Comparison of ENCODE assay signal across 1 cellular context in genomic region chr10:76282122-76283030, GRCh38.
TF ChIP-seq lines count a peak whose summit lies in the region.

No MANE protein-coding gene starts in this region.

TF ChIP-seq in SK-N-SH treated with all-trans-retinoic acid at 6 μM for 48 hours, 23 proteins besides CTCF, POLR2A, EP300 and RAD21 (continued from another document):
- TF ChIP-seq PATZ1 (CRISPR knock-in tag; IDR thresholded peaks at IDR 0.05; ENCODE audit: borderline replicate concordance), result peak; percentile 51; the same call in 1 of the 2 replicates
- TF ChIP-seq BACH2 (CRISPR knock-in tag; IDR thresholded peaks at IDR 0.05; ENCODE audit: borderline replicate concordance), result no peak
- TF ChIP-seq SNAI2 (CRISPR knock-in tag; IDR thresholded peaks at IDR 0.05), result 0 out of 2 replicates have a peak, but pooled peaks have one; percentile 11
- TF ChIP-seq ESRRG (CRISPR knock-in tag; IDR thresholded peaks at IDR 0.05), result no peak
- no peak for TF ChIP-seq OSR1 (CRISPR knock-in tag; IDR thresholded peaks at IDR 0.05)
- TF ChIP-seq ZC3H10 (CRISPR knock-in tag; IDR thresholded peaks at IDR 0.05), result peak; percentile 76; the same call in 1 of the 2 replicates
- peak; percentile 88 for TF ChIP-seq TCF4 (CRISPR knock-in tag; IDR thresholded peaks at IDR 0.05; ENCODE audit: borderline replicate concordance)
